Comparison of ENCODE assay signal across 9 cellular contexts in genomic region chr4:139603576-139604387, GRCh38. TPM values are rescaled to one million over a fixed set of nuclear protein-coding genes. Genes with fewer than 3 reads are reported as not detected.
A peak's percentile ranks its signal among the peaks of the same experiment; 100 is the strongest.
DNase-seq lines count a peak whose midpoint lies in the region; ATAC-seq, FAIRE-seq and TF ChIP-seq lines count a peak whose summit lies in the region.
"Had no signal": no experiment of that assay in that cellular context is flagged by ENCODE, and none has a peak within 500 bp of the region (broad histone marks: within the 10 kb centered on the region; RNA-seq: fewer than 3 reads in every experiment).

No MANE protein-coding gene starts in this region.

- no peaks in the 10 kb centered on the region for H3K9me1 ChIP-seq in K562 (ENCODE audit: control insufficient read depth, insufficient read depth, low read length)

- no peak overlapping the region for H3K27ac ChIP-seq in K562 (ENCODE audit: extremely low read depth, low read depth, low read length)
- H3K27ac ChIP-seq: BLaER1 treated with 17β-estradiol and CSF1 and Interleukin-3, amounts not matched to agents 10 nM and 100 nM had no signal

- BruUV-seq in K562 (replicated peaks; lab: Mats Ljungman, UMichigan): no TSS peak

- in situ Hi-C loops in K562 (cut with MboI): no loop called here

- no peaks in the 10 kb centered on the region for H4K20me1 ChIP-seq in K562 (replicated peaks; ENCODE audit: control insufficient read depth, insufficient read depth, low read length)
- H4K20me1 ChIP-seq: BLaER1 treated with 17β-estradiol and CSF1 and Interleukin-3, amounts not matched to agents 10 nM and 100 nM had no signal

- H2AFZ ChIP-seq in K562 (ENCODE audit: low read depth, low read length): no peak overlapping the region

- POLR2A ChIA-PET in K562 (lab: Yijun Ruan, JAX): interaction anchor here (0.5 to 1.0 kb wide), 3 partner anchors 36 to 449 kb away, joined by 3 read pairs; no protein-coding TSS in a partner anchor

- H3K9me3 Mint-ChIP-seq in immature natural killer cell: peaks cover 0 to 1% (median 0%) of the 10 kb centered on the region in 6 donors

- H3K4me3 Mint-ChIP-seq in immature natural killer cell: no peak overlapping the region

- H3K36me3 Mint-ChIP-seq in immature natural killer cell: no peaks in the 10 kb centered on the region

- peak; percentile 20; the same call in 1 of the 2 replicates for TF ChIP-seq EP300 in K562 (IDR thresholded peaks at IDR 0.05; ENCODE audit: low read length)

- H3K4me2 ChIP-seq in K562 (ENCODE audit: insufficient read depth, low read length): no peak overlapping the region
- H3K4me2 ChIP-seq: BLaER1 treated with 17β-estradiol and CSF1 and Interleukin-3, amounts not matched to agents 10 nM and 100 nM had no signal

- H3K27ac Mint-ChIP-seq in immature natural killer cell: no peak overlapping the region

- no peaks in the 10 kb centered on the region for H3K36me3 ChIP-seq in K562 (ENCODE audit: control insufficient read depth, insufficient read depth, low read length)
- H3K36me3 ChIP-seq: BLaER1 treated with 17β-estradiol and CSF1 and Interleukin-3, amounts not matched to agents 10 nM and 100 nM had no signal

- peaks cover 7 to 12% of the 10 kb centered on the region in 2 experiments; a peak in 3 of 5 replicates for H3K4me1 ChIP-seq in K562 (replicated peaks in 1 of 2; ENCODE audit: control insufficient read depth in 2 of 2, insufficient read depth in 2 of 2, low read length in 2 of 2)

- no peak overlapping the region for H3K9ac ChIP-seq in K562 (ENCODE audit: insufficient read depth in 1 of 2, low read depth in 2 of 2, low read length in 2 of 2)
- H3K9ac ChIP-seq: BLaER1 treated with 17β-estradiol and CSF1 and Interleukin-3, amounts not matched to agents 10 nM and 100 nM had no signal

- H3K4me3 ChIP-seq in K562: no peak overlapping the region
- H3K4me3 ChIP-seq: BLaER1 treated with 17β-estradiol and CSF1 and Interleukin-3, amounts not matched to agents 10 nM and 100 nM had no signal

- peak; percentile 64 to 86 (median 73) for TF ChIP-seq CTCF in K562 (IDR thresholded peaks at IDR 0.05 in 2 of 3, conservative IDR thresholded peaks at IDR 0.05 in 1 of 3; ENCODE audit: insufficient read depth in 2 of 3, low read depth in 1 of 3, low read length in 3 of 3)

- peak; percentile 72 for DNase-seq in NCI-H1436 (lab: John Stamatoyannopoulos, UW)
- no peak for DNase-seq in NCI-H1436 treated with DMSO at 0.1 percent for 48 hours (lab: John Stamatoyannopoulos, UW)
- peak; percentile 55 for DNase-seq in NCI-H748 (lab: John Stamatoyannopoulos, UW; ENCODE audit: unreplicated experiment)
- DNase-seq in K562 (ENCODE audit: extremely low read depth in 1 of 4, low spot score in 3 of 4): peak; percentile 50 to 80 (median 53)
- peak; percentile 3 to 32 (median 16) for DNase-seq in immature natural killer cell
- peak; percentile 90 for DNase-seq in superior temporal gyrus (ENCODE audit: extremely low spot score)
- DNase-seq in T-helper 9 cell: no peak

- intact Hi-C loops in K562 (cut with micrococcal nuclease): loop anchor here (1.0 kb wide), 3 partner anchors 30 to 137 kb away; no protein-coding TSS in a partner anchor

- H3K79me2 ChIP-seq in K562 (ENCODE audit: control insufficient read depth, insufficient read depth, low read length): no peaks in the 10 kb centered on the region

- H3K27me3 Mint-ChIP-seq in immature natural killer cell (ENCODE audit: low read depth in 3 of 3): peaks cover 5 to 12% (median 6%) of the 10 kb centered on the region in 3 donors

- FAIRE-seq in K562 (lab: Jason Lieb, UNC): peak; percentile 89

- 0% methylated on average over 2 of the region's 2 CpGs for WGBS in K562 (ENCODE audit: insufficient coverage, low coverage, missing lambda C conversion rate)

- ATAC-seq in HG02623 (IDR thresholded peaks at IDR 0.05; ENCODE audit: unreplicated experiment) (peak; percentile 53), K562 (peak; percentile 87)

- peaks cover 14 to 17% of the 10 kb centered on the region in 2 donors for H3K4me1 Mint-ChIP-seq in immature natural killer cell

- no peak for TF ChIP-seq POLR2A in K562 (conservative IDR thresholded peaks at IDR 0.05)

- peak; percentile 83 to 84 for TF ChIP-seq RAD21 in K562 (CRISPR knock-in tag; conservative IDR thresholded peaks at IDR 0.05 in 1 of 2, IDR thresholded peaks at IDR 0.05 in 1 of 2)

- no peaks in the 10 kb centered on the region for H3K9me3 ChIP-seq in K562 (replicated peaks; ENCODE audit: control insufficient read depth, insufficient read depth, low read depth, low read length)

- CTCF ChIA-PET in K562 (lab: Yijun Ruan, JAX; ENCODE audit: low intra/inter-chr PET ratio): interaction anchor here (0.6 to 3.1 kb wide), 7 partner anchors 14 to 1034 kb away, joined by 3 to 25 read pairs (median 4); no protein-coding TSS in a partner anchor

- peaks cover 17 to 19% of the 10 kb centered on the region in 2 experiments for H3K27me3 ChIP-seq in K562 (ENCODE audit: control insufficient read depth in 2 of 2, insufficient read depth in 2 of 2, low read length in 2 of 2)
- H3K27me3 ChIP-seq: BLaER1 treated with 17β-estradiol and CSF1 and Interleukin-3, amounts not matched to agents 10 nM and 100 nM had no signal

TF ChIP-seq in K562, 482 proteins besides CTCF, POLR2A, EP300 and RAD21 (continues in another document):
- TF ChIP-seq, protein P1, sequence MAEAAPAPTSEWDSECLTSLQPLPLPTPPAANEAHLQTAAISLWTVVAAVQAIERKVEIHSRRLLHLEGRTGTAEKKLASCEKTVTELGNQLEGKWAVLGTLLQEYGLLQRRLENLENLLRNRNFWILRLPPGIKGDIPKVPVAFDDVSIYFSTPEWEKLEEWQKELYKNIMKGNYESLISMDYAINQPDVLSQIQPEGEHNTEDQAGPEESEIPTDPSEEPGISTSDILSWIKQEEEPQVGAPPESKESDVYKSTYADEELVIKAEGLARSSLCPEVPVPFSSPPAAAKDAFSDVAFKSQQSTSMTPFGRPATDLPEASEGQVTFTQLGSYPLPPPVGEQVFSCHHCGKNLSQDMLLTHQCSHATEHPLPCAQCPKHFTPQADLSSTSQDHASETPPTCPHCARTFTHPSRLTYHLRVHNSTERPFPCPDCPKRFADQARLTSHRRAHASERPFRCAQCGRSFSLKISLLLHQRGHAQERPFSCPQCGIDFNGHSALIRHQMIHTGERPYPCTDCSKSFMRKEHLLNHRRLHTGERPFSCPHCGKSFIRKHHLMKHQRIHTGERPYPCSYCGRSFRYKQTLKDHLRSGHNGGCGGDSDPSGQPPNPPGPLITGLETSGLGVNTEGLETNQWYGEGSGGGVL (CRISPR knock-in tag; IDR thresholded peaks at IDR 0.05): no peak
- 0 out of 2 replicates have a peak, but pooled peaks have one; percentile 9 for TF ChIP-seq CREM (IDR thresholded peaks at IDR 0.05; ENCODE audit: low read depth)
- TF ChIP-seq, protein P2, sequence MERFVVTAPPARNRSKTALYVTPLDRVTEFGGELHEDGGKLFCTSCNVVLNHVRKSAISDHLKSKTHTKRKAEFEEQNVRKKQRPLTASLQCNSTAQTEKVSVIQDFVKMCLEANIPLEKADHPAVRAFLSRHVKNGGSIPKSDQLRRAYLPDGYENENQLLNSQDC (CRISPR knock-in tag; IDR thresholded peaks at IDR 0.05): no peak
- TF ChIP-seq RCOR1 (IDR thresholded peaks at IDR 0.05; ENCODE audit: borderline replicate concordance in 1 of 2, low read depth in 2 of 2, low read length in 2 of 2): peak in 1 of 2 experiments; percentile 22; a peak in 1 of 4 replicates
- peak; percentile 57 for TF ChIP-seq MEIS2 (IDR thresholded peaks at IDR 0.05; ENCODE audit: partially characterized antibody)
- TF ChIP-seq ZNF184 (CRISPR knock-in tag; IDR thresholded peaks at IDR 0.05): no peak
- TF ChIP-seq ARID1B (IDR thresholded peaks at IDR 0.05): no peak
- TF ChIP-seq, protein P3, sequence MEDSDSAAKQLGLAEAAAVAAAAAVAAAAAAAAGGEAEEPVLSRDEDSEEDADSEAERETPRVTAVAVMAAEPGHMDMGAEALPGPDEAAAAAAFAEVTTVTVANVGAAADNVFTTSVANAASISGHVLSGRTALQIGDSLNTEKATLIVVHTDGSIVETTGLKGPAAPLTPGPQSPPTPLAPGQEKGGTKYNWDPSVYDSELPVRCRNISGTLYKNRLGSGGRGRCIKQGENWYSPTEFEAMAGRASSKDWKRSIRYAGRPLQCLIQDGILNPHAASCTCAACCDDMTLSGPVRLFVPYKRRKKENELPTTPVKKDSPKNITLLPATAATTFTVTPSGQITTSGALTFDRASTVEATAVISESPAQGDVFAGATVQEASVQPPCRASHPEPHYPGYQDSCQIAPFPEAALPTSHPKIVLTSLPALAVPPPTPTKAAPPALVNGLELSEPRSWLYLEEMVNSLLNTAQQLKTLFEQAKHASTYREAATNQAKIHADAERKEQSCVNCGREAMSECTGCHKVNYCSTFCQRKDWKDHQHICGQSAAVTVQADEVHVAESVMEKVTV (CRISPR knock-in tag; IDR thresholded peaks at IDR 0.05): 0 out of 2 replicates have a peak, but pooled peaks have one; percentile 47
- TF ChIP-seq ZFP36 (IDR thresholded peaks at IDR 0.05; ENCODE audit: low read depth, low read length, partially characterized antibody): peak; percentile 20
- TF ChIP-seq RBBP5 (IDR thresholded peaks at IDR 0.05; ENCODE audit: borderline replicate concordance, insufficient read depth, low read length, poor library complexity, severe bottlenecking): no peak
- peak; percentile 90; the same call in 1 of the 2 replicates for TF ChIP-seq ESRRA (IDR thresholded peaks at IDR 0.05; ENCODE audit: borderline replicate concordance, low read depth)

RNA-seq across cellular contexts. Expression of gene SETD7, which starts 47.8 kb away (rescaled TPM):
- 0.28 and 0.81 TPM in 2 replicates for total RNA-seq in K562 (2011; cell fraction: chromatin; rRNA removed; ENCODE audit: low replicate concordance)
- 0.17 and 0.26 TPM in 2 replicates for total RNA-seq in K562 (2011; cell fraction: nucleolus; rRNA removed)
- total RNA-seq in K562 (2011; cell fraction: nucleoplasm; rRNA removed): 0.73 and 1.1 TPM in 2 replicates
- total RNA-seq in K562 (2014; rRNA removed) (1.8 and 2.0 TPM in 2 replicates), K562 (2014; rRNA removed; fragmentation: Illumina TruSeq; extraction: Trizol) (2.0 and 2.3 TPM in 2 replicates), K562 (2015; rRNA removed; fragmentation: Illumina TruSeq; extraction: Trizol) (1.7 and 1.8 TPM in 2 replicates), K562 (2021) (1.7 and 2.4 TPM in 2 replicates)
- polyA plus RNA-seq in K562 (2011; rRNA removed) (0.38 and 0.60 TPM in 2 replicates), K562 (2014; fragmentation: Illumina TruSeq; extraction: Trizol) (1.9 and 2.1 TPM in 2 replicates), K562 (2014; fragmentation: Nextera tagmentation; extraction: Ambion mirVana) (under 1 TPM; 0.37 to 0.60 TPM), K562 (2014; rRNA removed) (0.98 and 1.6 TPM in 2 replicates), immature natural killer cell (under 1 TPM in 2 of 3 donors, not detected in 1; 0.10 to 0.39 TPM)
- 0.13 and 0.72 TPM in 2 replicates for polyA plus RNA-seq in K562 (2011; cell fraction: cytosol; rRNA removed)
- polyA plus RNA-seq in K562 (2011; cell fraction: nucleus; rRNA removed): 0.48 and 0.59 TPM in 2 replicates
- polyA plus RNA-seq in K562 (2012): 1.2 and 2.5 TPM in 2 replicates
- 0.60 and 1.2 TPM in 2 replicates for polyA minus RNA-seq in K562 (2011; rRNA and poly(A)+ RNA removed)
- 0.19 and 0.73 TPM in 2 replicates for polyA minus RNA-seq in K562 (2011; cell fraction: cytosol; rRNA and poly(A)+ RNA removed)
- polyA minus RNA-seq in K562 (2011; cell fraction: nucleus; rRNA and poly(A)+ RNA removed): 0.40 and 1.00 TPM in 2 replicates

Comparison
In these comparisons a context has a peak if more than half of its experiments do, and no peak if none do; other contexts are left out.
1. DNase-seq: peak in NCI-H1436 (single experiment), NCI-H748 (single experiment), K562 (4 of 4), immature natural killer cell (3 of 3) and superior temporal gyrus (single experiment); none in NCI-H1436 treated with DMSO at 0.1 percent for 48 hours (single experiment) and T-helper 9 cell (single experiment).